In genomic region chr11:19743622-19744021, GRCh38 we compare ENCODE assay signal across 17 cellular contexts. TPM values are rescaled to one million over a fixed set of nuclear protein-coding genes. Genes with fewer than 3 reads are reported as not detected.
DNase-seq lines count a peak whose midpoint lies in the region; ATAC-seq, FAIRE-seq and TF ChIP-seq lines count a peak whose summit lies in the region.
"Had no signal": no experiment of that assay in that cellular context is flagged by ENCODE, and none has a peak within 500 bp of the region (broad histone marks: within the 10 kb centered on the region; RNA-seq: fewer than 3 reads in every experiment).

No MANE protein-coding gene starts in this region.

- DNase-seq in breast epithelium (ENCODE audit: low spot score in 2 of 2) = no peak
- no peak for DNase-seq in MCF 10A (ENCODE audit: unreplicated experiment)
- DNase-seq in natural killer cell treated with Interleukin-12 subunit alpha and Interleukin-12 subunit beta and Interleukin-15 and Interleukin-18, amount 100 ng/mL, for 72 hours (ENCODE audit: low spot score) = no peak
- DNase-seq in natural killer cell = no peak
- DNase-seq in sciatic nerve (ENCODE audit: low spot score) = no peak
- DNase-seq in spleen = no peak
- DNase-seq in H54 (ENCODE audit: insufficient read length, low spot score) = no peak
- DNase-seq in SW480 (ENCODE audit: low spot score) = no peak
- DNase-seq: Caco-2; CD8-positive, alpha-beta memory T cell; DND-41; GF-D8; H7 had no signal

- POLR2A ChIA-PET in MCF 10A (lab: Yijun Ruan, JAX) = interaction anchor here (0.9 to 1.6 kb wide), 3 partner anchors 70 to 186 kb away, joined by 3 to 4 read pairs (median 4); no protein-coding TSS in a partner anchor

- H3K27me3 ChIP-seq in breast epithelium (no peaks in the 10 kb centered on the region), spleen (replicated peaks in 1 of 7) (no peaks in the 10 kb centered on the region)

- peak; percentile 42 to 57 for ATAC-seq in natural killer cell treated with Interleukin-12 subunit alpha and Interleukin-12 subunit beta and Interleukin-15 and Interleukin-18, amount 100 ng/mL, for 72 hours
- ATAC-seq in natural killer cell (no peak), sciatic nerve (peak; percentile 25)

- CTCF ChIA-PET in MCF 10A (lab: Yijun Ruan, JAX) = interaction anchor here (0.6 to 4.9 kb wide), 44 partner anchors 8 to 820 kb away, joined by 3 to 408 read pairs (median 4); no protein-coding TSS in a partner anchor

- H3K36me3 ChIP-seq in breast epithelium (no peaks in the 10 kb centered on the region), spleen (no peaks in the 10 kb centered on the region)

- no peak overlapping the region for H3K27ac Mint-ChIP-seq in MCF 10A (ENCODE audit: low read depth, unreplicated experiment)
- no peak overlapping the region for H3K27ac Mint-ChIP-seq in natural killer cell treated with Interleukin-12 subunit alpha and Interleukin-12 subunit beta and Interleukin-15 and Interleukin-18, amount 100 ng/mL, for 72 hours
- H3K27ac Mint-ChIP-seq in natural killer cell = no peak overlapping the region
- H3K27ac Mint-ChIP-seq: CD14-positive monocyte; CD8-positive, alpha-beta memory T cell had no signal

- WGBS in spleen, 5 donors = 80 to 96% (median 84%) methylated on average over 4 of the region's 4 CpGs

- H3K4me3 Mint-ChIP-seq in MCF 10A (ENCODE audit: unreplicated experiment) (no peak overlapping the region), natural killer cell (no peak overlapping the region)
- H3K4me3 Mint-ChIP-seq in natural killer cell treated with Interleukin-12 subunit alpha and Interleukin-12 subunit beta and Interleukin-15 and Interleukin-18, amount 100 ng/mL, for 72 hours = no peak overlapping the region
- H3K4me3 Mint-ChIP-seq: CD14-positive monocyte; CD8-positive, alpha-beta memory T cell had no signal

- no peaks in the 10 kb centered on the region for H3K9me3 Mint-ChIP-seq in MCF 10A (ENCODE audit: unreplicated experiment)
- no peaks in the 10 kb centered on the region for H3K9me3 Mint-ChIP-seq in natural killer cell treated with Interleukin-12 subunit alpha and Interleukin-12 subunit beta and Interleukin-15 and Interleukin-18, amount 100 ng/mL, for 72 hours
- H3K9me3 Mint-ChIP-seq in natural killer cell = no peaks in the 10 kb centered on the region
- H3K9me3 Mint-ChIP-seq: CD14-positive monocyte; CD8-positive, alpha-beta memory T cell had no signal

- H3K4me1 ChIP-seq in breast epithelium (no peaks in the 10 kb centered on the region), spleen (peaks cover 0 to 11% (median 2%) of the 10 kb centered on the region in 6 donors)
- H3K4me1 ChIP-seq: Caco-2 had no signal

- FAIRE-seq in H54 (lab: Jason Lieb, UNC) = no peak
- FAIRE-seq: GM19239 had no signal

- no TSS peak for BruUV-seq in MCF 10A (replicated peaks; lab: Mats Ljungman, UMichigan)

- H3K4me3 ChIP-seq in breast epithelium (no peak overlapping the region), spleen (no peak overlapping the region)

- intact Hi-C loops in breast epithelium (cut with DNase I; ENCODE audit: low total_unique reads) = loop anchor here (10.0 kb wide), 1 partner anchor 179 kb away; no protein-coding TSS in a partner anchor
- intact Hi-C loops in MCF 10A (cut with micrococcal nuclease) = loop anchor here (2.0 to 10.0 kb wide), 4 partner anchors 29 to 669 kb away; no protein-coding TSS in a partner anchor
- intact Hi-C loops in natural killer cell (cut with micrococcal nuclease) = loop anchor here (2.0 kb wide), 1 partner anchor 481 kb away; no protein-coding TSS in a partner anchor
- intact Hi-C loops in sciatic nerve (cut with DNase I) = loop anchor here (2.0 kb wide), 1 partner anchor 179 kb away; no protein-coding TSS in a partner anchor
- intact Hi-C loops in spleen (cut with DNase I; ENCODE audit: low total_unique reads) = no loop called here

- peak overlapping the region; percentile 5 to 14 for H3K27ac ChIP-seq in breast epithelium
- no peak overlapping the region for H3K27ac ChIP-seq in spleen
- H3K27ac ChIP-seq: 22Rv1 had no signal

- H3K27me3 Mint-ChIP-seq in MCF 10A (ENCODE audit: insufficient read depth, unreplicated experiment) (no peaks in the 10 kb centered on the region), natural killer cell (ENCODE audit: low read depth in 2 of 2) (peaks cover 0 to 2% of the 10 kb centered on the region in 2 donors)
- peaks cover 0 to 2% of the 10 kb centered on the region in 2 donors for H3K27me3 Mint-ChIP-seq in natural killer cell treated with Interleukin-12 subunit alpha and Interleukin-12 subunit beta and Interleukin-15 and Interleukin-18, amount 100 ng/mL, for 72 hours

- no peak for TF ChIP-seq POLR2A in breast epithelium (IDR thresholded peaks at IDR 0.05)
- no peak for TF ChIP-seq POLR2A in spleen (IDR thresholded peaks at IDR 0.05)
- no peak for TF ChIP-seq POLR2A in H54 (IDR thresholded peaks at IDR 0.05; ENCODE audit: low read depth, low read length)

- H3K36me3 Mint-ChIP-seq in MCF 10A (ENCODE audit: insufficient read depth, unreplicated experiment) = peaks cover 6% of the 10 kb centered on the region
- H3K36me3 Mint-ChIP-seq in natural killer cell treated with Interleukin-12 subunit alpha and Interleukin-12 subunit beta and Interleukin-15 and Interleukin-18, amount 100 ng/mL, for 72 hours = no peaks in the 10 kb centered on the region
- H3K36me3 Mint-ChIP-seq in natural killer cell = no peaks in the 10 kb centered on the region
- H3K36me3 Mint-ChIP-seq: CD14-positive monocyte; CD8-positive, alpha-beta memory T cell had no signal

- peaks cover 15% of the 10 kb centered on the region for H3K4me1 Mint-ChIP-seq in MCF 10A (ENCODE audit: insufficient read depth, unreplicated experiment)
- no peaks in the 10 kb centered on the region for H3K4me1 Mint-ChIP-seq in natural killer cell treated with Interleukin-12 subunit alpha and Interleukin-12 subunit beta and Interleukin-15 and Interleukin-18, amount 100 ng/mL, for 72 hours (ENCODE audit: low read depth in 2 of 2)
- H3K4me1 Mint-ChIP-seq in natural killer cell = no peaks in the 10 kb centered on the region
- H3K4me1 Mint-ChIP-seq: CD14-positive monocyte; CD8-positive, alpha-beta memory T cell had no signal

- TF ChIP-seq CTCF in breast epithelium (IDR thresholded peaks at IDR 0.05) (no peak), MCF 10A (IDR thresholded peaks at IDR 0.05; ENCODE audit: unreplicated experiment) (no peak), natural killer cell (IDR thresholded peaks at IDR 0.05) (no peak), spleen (IDR thresholded peaks at IDR 0.05 in 8 of 11, conservative IDR thresholded peaks at IDR 0.05 in 3 of 11) (no peak)

- H3K9me3 ChIP-seq in breast epithelium = no peaks in the 10 kb centered on the region
- H3K9me3 ChIP-seq in spleen = no peaks in the 10 kb centered on the region
- H3K9me3 ChIP-seq: Caco-2 had no signal

RNA-seq across cellular contexts. Expression of gene NAV2, which starts 31.0 kb away (rescaled TPM):
- 10 to 100 TPM; 28.2 to 61.8 (median 31.4) TPM for total RNA-seq in breast epithelium
- 116 and 139 TPM in 2 replicates for total RNA-seq in MCF 10A (2022)
- under 1 TPM; 0.31 to 0.67 TPM for total RNA-seq in natural killer cell treated with Interleukin-12 subunit alpha and Interleukin-12 subunit beta and Interleukin-15 and Interleukin-18, amount 100 ng/mL, for 72 hours
- 1 to 10 TPM in 1 of 3 donors, under 1 TPM in 2; 0.14 to 1.6 (median 0.43) TPM for total RNA-seq in natural killer cell
- total RNA-seq in sciatic nerve = 33.2 TPM
- 10 to 100 TPM in 1 of 7 donors, 1 to 10 TPM in 6; 2.6 to 11.6 (median 6.2) TPM for total RNA-seq in spleen
- 1 to 10 TPM in 1 of 3 donors, under 1 TPM in 2; 0.46 to 1.3 (median 0.48) TPM for polyA plus RNA-seq in spleen
- total RNA-seq: A673 had no signal
- polyA plus RNA-seq: CD14-positive monocyte had no signal

Comparison
In these comparisons a context has a peak if more than half of its experiments do, and no peak if none do; other contexts are left out.
1. ATAC-seq: peak in natural killer cell treated with Interleukin-12 subunit alpha and Interleukin-12 subunit beta and Interleukin-15 and Interleukin-18, amount 100 ng/mL, for 72 hours (2 of 2) and sciatic nerve (single experiment); none in natural killer cell (0 of 3).
2. H3K27ac ChIP-seq: peak in breast epithelium (2 of 2); none in spleen (0 of 8).